Comparison of ENCODE assay signal across 9 cellular contexts in the genomic region with DNA sequence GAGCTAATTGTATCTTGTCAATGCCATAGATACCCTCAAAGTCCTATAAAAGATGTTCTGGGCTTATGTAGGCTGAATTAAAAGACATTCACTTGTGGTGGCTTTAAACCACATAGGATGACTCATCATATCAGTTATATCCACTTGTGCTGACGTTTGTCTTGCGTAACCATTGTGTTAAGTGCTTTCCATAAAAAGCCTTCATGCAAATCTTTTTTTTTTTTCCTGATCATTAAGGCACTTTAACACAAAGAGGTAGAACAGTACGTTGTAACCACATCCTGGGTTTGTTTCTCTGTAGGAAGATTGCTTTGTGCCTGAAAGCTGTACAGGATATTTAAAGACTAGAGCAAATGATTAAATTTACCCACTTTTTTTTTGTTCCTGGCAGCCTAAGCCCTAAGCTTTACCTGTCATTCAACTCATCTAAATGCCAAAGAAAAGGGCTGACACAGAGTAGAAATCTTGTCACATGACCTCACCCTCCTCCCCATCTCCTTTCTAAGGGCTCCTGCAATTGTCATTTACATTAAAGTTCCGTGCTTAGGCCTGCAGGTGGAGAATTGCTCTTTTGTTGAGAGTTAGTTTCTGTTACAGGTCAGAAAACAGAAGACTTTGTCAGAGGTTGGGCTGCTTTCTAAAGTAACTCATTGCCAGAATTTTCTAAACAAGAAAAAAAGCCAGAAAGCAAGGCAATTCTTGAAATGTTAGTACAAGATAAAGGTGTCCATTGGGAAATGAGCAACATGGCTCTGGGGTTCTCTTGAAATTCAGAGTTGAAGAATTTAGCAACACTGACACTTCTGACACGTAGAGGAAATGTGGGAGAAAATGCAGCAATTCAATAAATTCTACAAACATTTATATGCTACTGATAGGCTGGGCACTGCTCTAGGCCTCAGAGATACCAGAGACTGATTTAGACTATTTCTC.
DNase-seq lines count a peak whose midpoint lies in the region; ATAC-seq and TF ChIP-seq lines count a peak whose summit lies in the region.
"Had no signal": no experiment of that assay in that cellular context is flagged by ENCODE, and none has a peak within 500 bp of the region (broad histone marks: within the 10 kb centered on the region; RNA-seq: fewer than 3 reads in every experiment).

No MANE protein-coding gene starts in this region.

- H3K9me3 ChIP-seq in Loucy (ENCODE audit: insufficient read depth, low read depth, low read length) (no peaks in the 10 kb centered on the region), SU-DHL-6 (ENCODE audit: insufficient read depth, low read length) (no peaks in the 10 kb centered on the region), osteoblast (ENCODE audit: low read depth, low read length) (no peaks in the 10 kb centered on the region), BE2C (no peaks in the 10 kb centered on the region)
- H3K9me3 ChIP-seq: Caco-2 had no signal

- H3K9me2 ChIP-seq in Loucy (replicated peaks; ENCODE audit: low read depth, low read length): no peaks in the 10 kb centered on the region
- H3K9me2 ChIP-seq in SU-DHL-6 (replicated peaks; ENCODE audit: insufficient read depth, low read length): no peaks in the 10 kb centered on the region

- DNase-seq in activated CD4-positive, alpha-beta T cell treated with anti-CD3 and anti-CD28 coated beads for 36 hours: peak; percentile 49
- no peak for DNase-seq in activated CD4-positive, alpha-beta T cell treated with anti-CD3 and anti-CD28 coated beads for 1 hour
- peak; percentile 73 for DNase-seq in epithelial cell of prostate (ENCODE audit: low read depth, low spot score)
- no peak for DNase-seq in osteoblast (ENCODE audit: insufficient read length, low spot score, missing footprints)
- DNase-seq in BE2C: no peak

- peak overlapping the region; percentile 92 for H3K27ac Mint-ChIP-seq in activated CD4-positive, alpha-beta T cell treated with anti-CD3 and anti-CD28 coated beads for 36 hours

- H3K4me1 ChIP-seq in Loucy (ENCODE audit: insufficient read depth, low read length, poor library complexity, severe bottlenecking) (peaks cover 25% of the 10 kb centered on the region), osteoblast (ENCODE audit: insufficient read depth, low read length) (peaks cover 9% of the 10 kb centered on the region), BE2C (no peaks in the 10 kb centered on the region)
- H3K4me1 ChIP-seq: Caco-2 had no signal

- peak overlapping the region; percentile 45 for H3K4me3 Mint-ChIP-seq in activated CD4-positive, alpha-beta T cell treated with anti-CD3 and anti-CD28 coated beads for 36 hours

- ATAC-seq in activated CD4-positive, alpha-beta T cell treated with anti-CD3 and anti-CD28 coated beads for 36 hours: peak; percentile 89
- peak; percentile 85 for ATAC-seq in HG02571 (IDR thresholded peaks at IDR 0.05; ENCODE audit: unreplicated experiment)

- H3K36me3 Mint-ChIP-seq in activated CD4-positive, alpha-beta T cell treated with anti-CD3 and anti-CD28 coated beads for 36 hours (ENCODE audit: low read depth): no peaks in the 10 kb centered on the region

- no peaks in the 10 kb centered on the region for H3K27me3 ChIP-seq in Loucy (ENCODE audit: insufficient read depth, low read length, poor library complexity, severe bottlenecking)
- H3K27me3 ChIP-seq in SU-DHL-6 (ENCODE audit: low read length): no peaks in the 10 kb centered on the region
- H3K27me3 ChIP-seq in osteoblast (ENCODE audit: insufficient read depth, low read length): no peaks in the 10 kb centered on the region
- H3K27me3 ChIP-seq in BE2C: no peaks in the 10 kb centered on the region

- H2AFZ ChIP-seq in Loucy (ENCODE audit: low read length): peak overlapping the region; percentile 78
- peak overlapping the region; percentile 49 for H2AFZ ChIP-seq in SU-DHL-6 (ENCODE audit: low read depth, low read length, severe bottlenecking)
- no peak overlapping the region for H2AFZ ChIP-seq in osteoblast (ENCODE audit: low read length)

- H4K20me1 ChIP-seq in Loucy (ENCODE audit: insufficient read depth, low read length, poor library complexity, severe bottlenecking): no peaks in the 10 kb centered on the region
- no peaks in the 10 kb centered on the region for H4K20me1 ChIP-seq in SU-DHL-6 (ENCODE audit: low read depth, low read length)
- H4K20me1 ChIP-seq in osteoblast (ENCODE audit: insufficient read depth, low read length): no peaks in the 10 kb centered on the region

- peak overlapping the region; percentile 70 for H3K27ac ChIP-seq in SU-DHL-6 (ENCODE audit: low read depth, low read length)
- peak overlapping the region; percentile 21 for H3K27ac ChIP-seq in epithelial cell of prostate
- H3K27ac ChIP-seq in osteoblast (ENCODE audit: low read depth, low read length): peak overlapping the region; percentile 25

- peaks cover 2% of the 10 kb centered on the region for H3K9me3 Mint-ChIP-seq in activated CD4-positive, alpha-beta T cell treated with anti-CD3 and anti-CD28 coated beads for 36 hours (ENCODE audit: low read depth)

- CTCF ChIA-PET in activated CD4-positive, alpha-beta T cell treated with anti-CD3 and anti-CD28 coated beads for 36 hours (lab: Charles Lee): interaction anchor here (0.6 kb wide), 1 partner anchor 8 kb away, joined by 3 read pairs; no protein-coding TSS in a partner anchor

- peak; percentile 52 for TF ChIP-seq CTCF in Loucy (conservative IDR thresholded peaks at IDR 0.05; ENCODE audit: low read length)
- no peak for TF ChIP-seq CTCF in SU-DHL-6 (IDR thresholded peaks at IDR 0.05; ENCODE audit: insufficient read depth, low read length, poor library complexity, severe bottlenecking)
- no peak for TF ChIP-seq CTCF in osteoblast (IDR thresholded peaks at IDR 0.05; ENCODE audit: extremely low read depth, low read depth, low read length)
- TF ChIP-seq CTCF in BE2C (IDR thresholded peaks at IDR 0.05; ENCODE audit: low read depth, low read length): no peak

- H3K79me2 ChIP-seq in Loucy (ENCODE audit: insufficient read depth, low read length): no peaks in the 10 kb centered on the region
- H3K79me2 ChIP-seq in SU-DHL-6 (ENCODE audit: insufficient read depth, low read length): no peaks in the 10 kb centered on the region
- no peaks in the 10 kb centered on the region for H3K79me2 ChIP-seq in osteoblast (ENCODE audit: insufficient read depth, low read length)

- H3K4me2 ChIP-seq in Loucy (ENCODE audit: low read depth, low read length, poor library complexity, severe bottlenecking) (peak overlapping the region; percentile 74), SU-DHL-6 (ENCODE audit: low read depth, low read length, poor library complexity, severe bottlenecking) (peak overlapping the region; percentile 37), osteoblast (ENCODE audit: insufficient read depth, low read length) (no peak overlapping the region)

- peak overlapping the region; percentile 50 for H3K9ac ChIP-seq in Loucy (ENCODE audit: low read depth, low read length, poor library complexity, severe bottlenecking)
- peak overlapping the region; percentile 7; the same call in 1 of the 2 replicates for H3K9ac ChIP-seq in SU-DHL-6 (ENCODE audit: low read length)

- POLR2A ChIA-PET in activated CD4-positive, alpha-beta T cell treated with anti-CD3 and anti-CD28 coated beads for 36 hours (lab: Charles Lee): no interaction called here

- no peaks in the 10 kb centered on the region for H3K27me3 Mint-ChIP-seq in activated CD4-positive, alpha-beta T cell treated with anti-CD3 and anti-CD28 coated beads for 36 hours

- no peaks in the 10 kb centered on the region for H3K36me3 ChIP-seq in Loucy (ENCODE audit: insufficient read depth, low read length)
- H3K36me3 ChIP-seq in SU-DHL-6 (ENCODE audit: low read length): no peaks in the 10 kb centered on the region
- no peaks in the 10 kb centered on the region for H3K36me3 ChIP-seq in osteoblast (ENCODE audit: insufficient read depth, low read length)
- no peaks in the 10 kb centered on the region for H3K36me3 ChIP-seq in BE2C

- peak overlapping the region; percentile 57 for H3K4me3 ChIP-seq in Loucy (ENCODE audit: low read length, poor library complexity, severe bottlenecking)
- H3K4me3 ChIP-seq in SU-DHL-6 (ENCODE audit: insufficient read depth, low read length, poor library complexity, severe bottlenecking): no peak overlapping the region
- no peak overlapping the region for H3K4me3 ChIP-seq in osteoblast (ENCODE audit: insufficient read depth, low read length)
- H3K4me3 ChIP-seq in BE2C (ENCODE audit: low read depth, low read length): no peak overlapping the region

- peaks cover 29% of the 10 kb centered on the region for H3K4me1 Mint-ChIP-seq in activated CD4-positive, alpha-beta T cell treated with anti-CD3 and anti-CD28 coated beads for 36 hours

- H3F3A ChIP-seq in Loucy (ENCODE audit: low read depth) (peaks cover 12% of the 10 kb centered on the region; the same call in 1 of the 2 replicates), SU-DHL-6 (ENCODE audit: insufficient read depth) (0 out of 2 replicates have a peak, but pooled peaks cover 3% of the 10 kb centered on the region)

- intact Hi-C loops in activated CD4-positive, alpha-beta T cell treated with anti-CD3 and anti-CD28 coated beads for 36 hours (cut with DNase I, micrococcal nuclease): loop anchor here in 1 of 2 experiments (1.0 kb wide), 1 partner anchor 39 kb away; no protein-coding TSS in a partner anchor

Comparison
In these comparisons a context has a peak if more than half of its experiments do, and no peak if none do; other contexts are left out.
1. DNase-seq: peak in activated CD4-positive, alpha-beta T cell treated with anti-CD3 and anti-CD28 coated beads for 36 hours (single experiment) and epithelial cell of prostate (single experiment); none in activated CD4-positive, alpha-beta T cell treated with anti-CD3 and anti-CD28 coated beads for 1 hour (single experiment), osteoblast (single experiment) and BE2C (single experiment).
2. Peak in every context shown above with its lines, with median percentiles within 50 percentile points of each other: H3K27ac ChIP-seq.